8 cellular contexts compared by ENCODE assay signal in genomic region chr17:79388556-79389295, GRCh38.
DNase-seq lines count a peak whose midpoint lies in the region; ATAC-seq and TF ChIP-seq lines count a peak whose summit lies in the region.

No MANE protein-coding gene starts in this region.

- no peaks in the 10 kb centered on the region for H3K27me3 ChIP-seq in WERI-Rb-1 (ENCODE audit: insufficient read depth, low read depth, severe bottlenecking)
- H3K27me3 ChIP-seq in heart right ventricle, result peaks cover 0 to 87% (median 77%) of the 10 kb centered on the region in 7 donors

- no peak overlapping the region for H3K27ac ChIP-seq in WERI-Rb-1
- H3K27ac ChIP-seq in heart right ventricle, result no peak overlapping the region

- 45 to 46% methylated on average over 28 of the region's 28 CpGs for WGBS in heart right ventricle, 2 donors

- peak; percentile 7 for DNase-seq in stimulated activated CD4-positive, alpha-beta T cell treated with anti-CD3 and anti-CD28 coated beads, Interleukin-1b, Interleukin-23, amount 100 ng/mL, for 48 hours
- no peak for DNase-seq in stimulated activated CD4-positive, alpha-beta T cell treated with anti-CD3 and anti-CD28 coated beads, Interleukin-4, amount 100 ng/mL, for 1 hour
- DNase-seq in NCI-H1694 (lab: John Stamatoyannopoulos, UW) (peak; percentile 30), WERI-Rb-1 (peak; percentile 96), heart right ventricle (peak; percentile 45 to 57)
- peak; percentile 36 for DNase-seq in stimulated activated CD8-positive, alpha-beta memory T cell treated with anti-CD3 and anti-CD28 coated beads, Interleukin-4, amount 100 ng/mL, for 48 hours

- ATAC-seq in heart right ventricle (peak in 6 of 8 donors; percentile 53 to 67 (median 63)), HG03108 (IDR thresholded peaks at IDR 0.05; ENCODE audit: unreplicated experiment) (no peak), HG03039 (IDR thresholded peaks at IDR 0.05; ENCODE audit: unreplicated experiment) (no peak)

- peaks cover 0 to 3% (median 0%) of the 10 kb centered on the region in 9 donors for H3K4me1 ChIP-seq in heart right ventricle

- H3K36me3 ChIP-seq in WERI-Rb-1 (no peaks in the 10 kb centered on the region), heart right ventricle (no peaks in the 10 kb centered on the region)

- intact Hi-C loops in heart right ventricle (cut with DNase I), result loop anchor here in 1 of 10 donors (1.0 kb wide), 1 partner anchor 200 kb away; no protein-coding TSS in a partner anchor

- peak; percentile 98 for TF ChIP-seq CTCF in WERI-Rb-1 (IDR thresholded peaks at IDR 0.05; ENCODE audit: low read depth, low read length)
- TF ChIP-seq CTCF in heart right ventricle (IDR thresholded peaks at IDR 0.05), result peak; percentile 42 to 74 (median 67)

- H3K4me3 ChIP-seq in WERI-Rb-1 (ENCODE audit: low read depth, low read length), result no peak overlapping the region
- no peak overlapping the region for H3K4me3 ChIP-seq in heart right ventricle

- H3K9me3 ChIP-seq in WERI-Rb-1 (ENCODE audit: severe bottlenecking), result peaks cover 8% of the 10 kb centered on the region
- no peaks in the 10 kb centered on the region for H3K9me3 ChIP-seq in heart right ventricle

Comparison
In these comparisons a context has a peak if more than half of its experiments do, and no peak if none do; other contexts are left out.
1. ATAC-seq: peak in heart right ventricle (6 of 8); none in HG03108 (single experiment) and HG03039 (single experiment).